8 cellular contexts compared by ENCODE assay signal in genomic region chr9:126615251-126615790, GRCh38. TPM values are rescaled to one million over a fixed set of nuclear protein-coding genes. Genes with fewer than 3 reads are reported as not detected.
DNase-seq lines count a peak whose midpoint lies in the region; ATAC-seq and TF ChIP-seq lines count a peak whose summit lies in the region.

No MANE protein-coding gene starts in this region.

- no peak overlapping the region for H3K14ac ChIP-seq in H9 (ENCODE audit: insufficient read depth, low read length)

- no peak overlapping the region for H3K27ac Mint-ChIP-seq in CD4-positive, CD25-positive, alpha-beta regulatory T cell
- no peak overlapping the region for H3K27ac Mint-ChIP-seq in H9
- no peak overlapping the region for H3K27ac Mint-ChIP-seq in activated naive CD4-positive, alpha-beta T cell treated with anti-CD3 and anti-CD28 coated beads, Interleukin-2, amount 50 U/mL, for 24 hours
- no peak overlapping the region for H3K27ac Mint-ChIP-seq in Calu3 (ENCODE audit: unreplicated experiment)

- H3K23me2 ChIP-seq in H9 (ENCODE audit: insufficient read length, low read depth, low read length, poor library complexity, severe bottlenecking), result peaks cover 27% of the 10 kb centered on the region

- H3K4me3 ChIP-seq in CD4-positive, CD25-positive, alpha-beta regulatory T cell (ENCODE audit: low read depth, low read length), result no peak overlapping the region

- H2BK120ac ChIP-seq in H9 (ENCODE audit: low read depth, low read length, poor library complexity, severe bottlenecking), result no peak overlapping the region

- H3K27me3 Mint-ChIP-seq in CD4-positive, CD25-positive, alpha-beta regulatory T cell, result peaks cover 72% of the 10 kb centered on the region
- H3K27me3 Mint-ChIP-seq in H9 (ENCODE audit: low read depth) (peaks cover 92% of the 10 kb centered on the region), Calu3 (ENCODE audit: unreplicated experiment) (peaks cover 57% of the 10 kb centered on the region)
- peaks cover 43% of the 10 kb centered on the region for H3K27me3 Mint-ChIP-seq in activated naive CD4-positive, alpha-beta T cell treated with anti-CD3 and anti-CD28 coated beads, Interleukin-2, amount 50 U/mL, for 24 hours

- H3K79me2 ChIP-seq in H9 (ENCODE audit: insufficient read depth, low read length), result no peaks in the 10 kb centered on the region

- H3K9ac ChIP-seq in H9 (ENCODE audit: extremely low read depth, insufficient read length, low read length), result no peak overlapping the region

- peaks cover 0 to 40% (median 11%) of the 10 kb centered on the region in 4 donors for H3K4me1 Mint-ChIP-seq in CD4-positive, CD25-positive, alpha-beta regulatory T cell
- H3K4me1 Mint-ChIP-seq in H9 (peaks cover 45 to 60% of the 10 kb centered on the region in 2 experiments), Calu3 (ENCODE audit: low read depth, unreplicated experiment) (peaks cover 8% of the 10 kb centered on the region)
- H3K4me1 Mint-ChIP-seq in activated naive CD4-positive, alpha-beta T cell treated with anti-CD3 and anti-CD28 coated beads, Interleukin-2, amount 50 U/mL, for 24 hours, result peaks cover 28% of the 10 kb centered on the region

- peak overlapping the region; percentile 38 for H3K4me2 ChIP-seq in H9 (ENCODE audit: insufficient read depth, insufficient read length, low read length)

- no peak overlapping the region for H3K23ac ChIP-seq in H9 (ENCODE audit: insufficient read length, low read depth, low read length)

- no peak overlapping the region for H3T11ph ChIP-seq in H9 (ENCODE audit: low read length)

- H4K91ac ChIP-seq in H9 (ENCODE audit: insufficient read length, low read depth, low read length), result no peak overlapping the region

- peak; percentile 23 to 32 for ATAC-seq in CD4-positive, CD25-positive, alpha-beta regulatory T cell (ENCODE audit: low read depth in 2 of 2)
- peak; percentile 66 for ATAC-seq in left colon
- ATAC-seq in HG03139 (IDR thresholded peaks at IDR 0.05; ENCODE audit: unreplicated experiment), result no peak
- no peak for ATAC-seq in GM18502 (IDR thresholded peaks at IDR 0.05; ENCODE audit: poor library complexity, unreplicated experiment)

- peaks cover 36% of the 10 kb centered on the region for H3K4me1 ChIP-seq in CD4-positive, CD25-positive, alpha-beta regulatory T cell (ENCODE audit: control insufficient read depth, insufficient read depth, low read length, poor library complexity, severe bottlenecking)
- peaks cover 3% of the 10 kb centered on the region; the same call in 1 of the 2 replicates for H3K4me1 ChIP-seq in H9 (ENCODE audit: insufficient read depth, low read length)

- H3K9me3 ChIP-seq in CD4-positive, CD25-positive, alpha-beta regulatory T cell (ENCODE audit: control insufficient read depth in 2 of 2, low read length in 2 of 2), result no peaks in the 10 kb centered on the region
- no peaks in the 10 kb centered on the region for H3K9me3 ChIP-seq in H9 (ENCODE audit: control insufficient read depth, low read depth, low read length)

- no peaks in the 10 kb centered on the region for H3K36me3 Mint-ChIP-seq in CD4-positive, CD25-positive, alpha-beta regulatory T cell
- no peaks in the 10 kb centered on the region; a peak in 1 of 7 replicates for H3K36me3 Mint-ChIP-seq in H9 (ENCODE audit: insufficient read depth in 1 of 3, low read depth in 3 of 3)
- H3K36me3 Mint-ChIP-seq in activated naive CD4-positive, alpha-beta T cell treated with anti-CD3 and anti-CD28 coated beads, Interleukin-2, amount 50 U/mL, for 24 hours, result no peaks in the 10 kb centered on the region
- peaks cover 12% of the 10 kb centered on the region for H3K36me3 Mint-ChIP-seq in Calu3 (ENCODE audit: insufficient read depth, unreplicated experiment)

- H2BK5ac ChIP-seq in H9 (ENCODE audit: insufficient read length, low read length), result no peak overlapping the region

- H2AK5ac ChIP-seq in H9 (ENCODE audit: insufficient read length, low read length), result no peak overlapping the region

- H3K4me3 Mint-ChIP-seq in CD4-positive, CD25-positive, alpha-beta regulatory T cell, result no peak overlapping the region
- H3K4me3 Mint-ChIP-seq in H9, result peak overlapping the region; percentile 29 to 76; a peak in 2 of 5 replicates
- peak overlapping the region; percentile 30 for H3K4me3 Mint-ChIP-seq in activated naive CD4-positive, alpha-beta T cell treated with anti-CD3 and anti-CD28 coated beads, Interleukin-2, amount 50 U/mL, for 24 hours
- H3K4me3 Mint-ChIP-seq in Calu3 (ENCODE audit: low read depth, unreplicated experiment), result no peak overlapping the region

- peaks cover 0 to under 1% (median 0%) of the 10 kb centered on the region in 7 donors for H3K9me3 Mint-ChIP-seq in CD4-positive, CD25-positive, alpha-beta regulatory T cell
- H3K9me3 Mint-ChIP-seq in H9 (peaks cover 0 to 6% of the 10 kb centered on the region in 2 experiments; a peak in 1 of 5 replicates), Calu3 (ENCODE audit: low read depth, unreplicated experiment) (no peaks in the 10 kb centered on the region)
- no peaks in the 10 kb centered on the region for H3K9me3 Mint-ChIP-seq in activated naive CD4-positive, alpha-beta T cell treated with anti-CD3 and anti-CD28 coated beads, Interleukin-2, amount 50 U/mL, for 24 hours

- H4K5ac ChIP-seq in H9 (ENCODE audit: insufficient read length, low read depth, low read length), result no peak overlapping the region

- no peak overlapping the region for H2BK15ac ChIP-seq in H9 (ENCODE audit: low read depth, low read length)

- CTCF ChIA-PET in Calu3 (lab: Charles Lee), result no interaction called here

- no peak overlapping the region for H2BK20ac ChIP-seq in H9 (ENCODE audit: low read depth, low read length, poor library complexity, severe bottlenecking)

- no peak overlapping the region for H3K27ac ChIP-seq in CD4-positive, CD25-positive, alpha-beta regulatory T cell (ENCODE audit: insufficient read depth, low read length, poor library complexity, severe bottlenecking)
- no peak overlapping the region for H3K27ac ChIP-seq in H9 (ENCODE audit: insufficient read length, low read depth, low read length)

- H4K20me1 ChIP-seq in H9 (ENCODE audit: control insufficient read depth, insufficient read depth, insufficient read length), result no peaks in the 10 kb centered on the region

- no peak overlapping the region for H4K8ac ChIP-seq in H9 (replicated peaks; ENCODE audit: insufficient read length, low read depth, low read length)

- DNase-seq in CD4-positive, CD25-positive, alpha-beta regulatory T cell, result peak in 1 of 3 donors; percentile 74
- peak; percentile 72 for DNase-seq in H9
- peak in 1 of 2 donors; percentile 32 for DNase-seq in left colon
- DNase-seq in HT-29 (ENCODE audit: low spot score), result no peak
- no peak for DNase-seq in Calu3

- BruUV-seq in Calu3 (replicated peaks; lab: Mats Ljungman, UMichigan), result no TSS peak

- no peaks in the 10 kb centered on the region for H3K79me1 ChIP-seq in H9 (ENCODE audit: insufficient read depth, low read depth, low read length, poor library complexity, severe bottlenecking)

- intact Hi-C loops in left colon (cut with DNase I, micrococcal nuclease), result loop anchor here in 1 of 2 donors (10.0 kb wide), 1 partner anchor 169 kb away; no protein-coding TSS in a partner anchor
- intact Hi-C loops in Calu3 (cut with micrococcal nuclease; ENCODE audit: unreplicated experiment), result no loop called here

- peaks cover 30% of the 10 kb centered on the region for H3K27me3 ChIP-seq in CD4-positive, CD25-positive, alpha-beta regulatory T cell (ENCODE audit: control insufficient read depth, insufficient read depth, low read length)
- peaks cover 87% of the 10 kb centered on the region for H3K27me3 ChIP-seq in H9 (ENCODE audit: insufficient read depth, low read length)

- WGBS in H9 (ENCODE audit: extremely low coverage, insufficient read length, low lambda C conversion rate), result no CpG with 5 or more reads among the region's 61 CpGs

- no peak overlapping the region for H2BK12ac ChIP-seq in H9 (ENCODE audit: insufficient read length, low read depth, low read length)

- H3K18ac ChIP-seq in H9 (ENCODE audit: insufficient read length, low read depth, low read length), result no peak overlapping the region

- H2AFZ ChIP-seq in H9 (ENCODE audit: low read length), result no peak overlapping the region

- no peak overlapping the region for H3K56ac ChIP-seq in H9 (ENCODE audit: insufficient read length, low read depth, low read length)

- no peak for TF ChIP-seq CTCF in H9 (conservative IDR thresholded peaks at IDR 0.05)
- TF ChIP-seq CTCF in Calu3 (IDR thresholded peaks at IDR 0.05; ENCODE audit: unreplicated experiment), result no peak

- no peak overlapping the region for H3K4ac ChIP-seq in H9 (ENCODE audit: low read depth, low read length)

- H3K36me3 ChIP-seq in CD4-positive, CD25-positive, alpha-beta regulatory T cell (ENCODE audit: control insufficient read depth, insufficient read depth, low read length), result no peaks in the 10 kb centered on the region

RNA-seq across cellular contexts. Expression of gene LMX1B, which starts 1.6 kb away (rescaled TPM):
- total RNA-seq in CD4-positive, CD25-positive, alpha-beta regulatory T cell, result not detected
- polyA plus RNA-seq in CD4-positive, CD25-positive, alpha-beta regulatory T cell, result not detected
- total RNA-seq in H9 (2021), result 0.70 and 0.85 TPM in 2 replicates
- total RNA-seq in left colon, result under 1 TPM in 1 of 2 donors, not detected in 1; 0.14 TPM
- total RNA-seq in HT-29 (2014; rRNA removed; shearing (Covaris generic)), result not detected in 2 replicates
- not detected in 2 replicates for total RNA-seq in Calu3 (2022)

Comparison
In these comparisons a context has a peak if more than half of its experiments do, and no peak if none do; other contexts are left out.
1. ATAC-seq: peak in CD4-positive, CD25-positive, alpha-beta regulatory T cell (2 of 2) and left colon (single experiment); none in HG03139 (single experiment) and GM18502 (single experiment).
2. H3K4me3 Mint-ChIP-seq: peak in H9 (2 of 2) and activated naive CD4-positive, alpha-beta T cell treated with anti-CD3 and anti-CD28 coated beads, Interleukin-2, amount 50 U/mL, for 24 hours (single experiment); none in CD4-positive, CD25-positive, alpha-beta regulatory T cell (0 of 4) and Calu3 (single experiment).